In genomic region chr7:141238546-141239218, GRCh38 we compare ENCODE assay signal across 1 cellular context.
TF ChIP-seq lines count a peak whose summit lies in the region.

No MANE protein-coding gene starts in this region.

TF ChIP-seq in H1, 55 proteins besides CTCF, POLR2A, EP300 and RAD21:
- TF ChIP-seq CEBPB (IDR thresholded peaks at IDR 0.05; ENCODE audit: low read depth, low read length) (peak; percentile 71), SIN3A (conservative IDR thresholded peaks at IDR 0.05 in 1 of 2, IDR thresholded peaks at IDR 0.05 in 1 of 2; ENCODE audit: low read depth in 1 of 2, low read length in 2 of 2) (no peak), SP4 (IDR thresholded peaks at IDR 0.05; ENCODE audit: low read length) (no peak)
